ENCODE assay signal across 22 cellular contexts in the genomic region with DNA sequence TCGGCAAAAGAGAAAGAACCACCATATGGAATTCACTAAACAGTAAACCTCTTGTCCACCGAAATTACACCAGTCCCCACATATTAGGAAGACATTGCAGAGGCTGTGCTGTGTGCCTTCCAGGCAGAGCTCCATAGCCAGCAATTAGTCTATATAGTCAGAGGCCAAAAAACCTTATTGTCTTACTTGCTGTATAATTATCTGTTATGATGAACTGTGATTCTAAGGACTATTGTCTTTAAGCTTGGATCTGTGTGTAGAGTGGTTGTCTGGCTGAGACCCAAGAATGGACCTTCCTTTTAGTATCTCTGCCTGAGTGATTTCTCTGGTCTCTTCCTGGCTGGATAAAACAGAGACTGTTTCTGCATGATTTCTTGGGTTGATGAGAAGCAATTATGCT.
DNase-seq lines count a peak whose midpoint lies in the region; ATAC-seq and TF ChIP-seq lines count a peak whose summit lies in the region.
"Had no signal": no experiment of that assay in that cellular context is flagged by ENCODE, and none has a peak within 500 bp of the region (broad histone marks: within the 10 kb centered on the region; RNA-seq: fewer than 3 reads in every experiment).

No MANE protein-coding gene starts in this region.

- H3K9me2 ChIP-seq in PC-9 (ENCODE audit: insufficient read depth): no peaks in the 10 kb centered on the region

- no peaks in the 10 kb centered on the region for H3K36me3 ChIP-seq in PC-9 (ENCODE audit: low read depth)
- H3K36me3 ChIP-seq in thyroid gland: no peaks in the 10 kb centered on the region
- H3K36me3 ChIP-seq: heart right ventricle, left lung, pancreas, Peyer's patch, right lobe of liver, SJSA1, tibial nerve had no signal

- ATAC-seq in stimulated activated effector memory CD8-positive, alpha-beta T cell treated with anti-CD3 and anti-CD28 coated beads, Interleukin-12 subunit alpha, Interleukin-12 subunit beta, amount 100 ng/mL, for 72 hours: no peak
- ATAC-seq: activated CD4-positive, alpha-beta T cell treated with anti-CD3 and anti-CD28 coated beads for 36 hours; GM23338; heart right ventricle; left lung; natural killer cell; pancreas; right lobe of liver; stimulated activated naive CD8-positive, alpha-beta T cell treated with anti-CD3 and anti-CD28 coated beads, Interleukin-15, amount 100 ng/mL, for 72 hours had no signal

- H3K79me2 ChIP-seq in PC-9 (ENCODE audit: low read depth): no peaks in the 10 kb centered on the region

- H3K9me3 ChIP-seq in PC-9 (ENCODE audit: insufficient read depth, low read depth) (no peaks in the 10 kb centered on the region), thyroid gland (no peaks in the 10 kb centered on the region)
- H3K9me3 ChIP-seq: heart right ventricle, left lung, pancreas, Peyer's patch, right lobe of liver, SJSA1, tibial nerve had no signal

- no peak for TF ChIP-seq CTCF in PC-9 (conservative IDR thresholded peaks at IDR 0.05)
- TF ChIP-seq CTCF in thyroid gland (IDR thresholded peaks at IDR 0.05): no peak

- no peaks in the 10 kb centered on the region for H3K4me1 ChIP-seq in PC-9 (replicated peaks; ENCODE audit: insufficient read depth)
- no peaks in the 10 kb centered on the region for H3K4me1 ChIP-seq in thyroid gland
- H3K4me1 ChIP-seq: heart right ventricle, left lung, pancreas, Peyer's patch, right lobe of liver, tibial nerve had no signal

- H3K27ac ChIP-seq in PC-9: no peak overlapping the region
- no peak overlapping the region for H3K27ac ChIP-seq in thyroid gland
- H3K27ac ChIP-seq: heart right ventricle, left lung, pancreas, Peyer's patch, right lobe of liver, SJSA1 had no signal

- H3K36me3 Mint-ChIP-seq in stimulated activated effector memory CD8-positive, alpha-beta T cell treated with anti-CD3 and anti-CD28 coated beads, Interleukin-12 subunit alpha, Interleukin-12 subunit beta, amount 100 ng/mL, for 72 hours: no peaks in the 10 kb centered on the region
- H3K36me3 Mint-ChIP-seq: activated naive CD8-positive, alpha-beta T cell had no signal

- H3K27me3 ChIP-seq in PC-9 (ENCODE audit: insufficient read depth, low read depth) (no peaks in the 10 kb centered on the region), thyroid gland (no peaks in the 10 kb centered on the region)
- H3K27me3 ChIP-seq: Peyer's patch, right lobe of liver, SJSA1, tibial nerve had no signal

- POLR2A ChIA-PET in PC-9 (lab: Charles Lee; ENCODE audit: unreplicated experiment): no interaction called here

- H3K27ac Mint-ChIP-seq in stimulated activated effector memory CD8-positive, alpha-beta T cell treated with anti-CD3 and anti-CD28 coated beads, Interleukin-12 subunit alpha, Interleukin-12 subunit beta, amount 100 ng/mL, for 72 hours: no peak overlapping the region
- H3K27ac Mint-ChIP-seq: activated CD4-positive, alpha-beta T cell treated with anti-CD3 and anti-CD28 coated beads for 36 hours; activated naive CD8-positive, alpha-beta T cell; GM23338; natural killer cell; stimulated activated naive CD8-positive, alpha-beta T cell treated with anti-CD3 and anti-CD28 coated beads, Interleukin-15, amount 100 ng/mL, for 72 hours had no signal

- H3K4me2 ChIP-seq in PC-9: no peak overlapping the region
- H3K4me2 ChIP-seq: GM23338 had no signal

- 79 to 83% methylated on average over 2 of the region's 2 CpGs for WGBS in thyroid gland, 2 donors

- no TSS peak for BruUV-seq in PC-9 (replicated peaks; lab: Mats Ljungman, UMichigan)

- no peaks in the 10 kb centered on the region for H3K4me1 Mint-ChIP-seq in stimulated activated effector memory CD8-positive, alpha-beta T cell treated with anti-CD3 and anti-CD28 coated beads, Interleukin-12 subunit alpha, Interleukin-12 subunit beta, amount 100 ng/mL, for 72 hours
- H3K4me1 Mint-ChIP-seq: activated CD4-positive, alpha-beta T cell treated with anti-CD3 and anti-CD28 coated beads for 36 hours; GM23338; natural killer cell; stimulated activated naive CD8-positive, alpha-beta T cell treated with anti-CD3 and anti-CD28 coated beads, Interleukin-15, amount 100 ng/mL, for 72 hours had no signal

- H3K4me3 Mint-ChIP-seq in stimulated activated effector memory CD8-positive, alpha-beta T cell treated with anti-CD3 and anti-CD28 coated beads, Interleukin-12 subunit alpha, Interleukin-12 subunit beta, amount 100 ng/mL, for 72 hours: no peak overlapping the region
- H3K4me3 Mint-ChIP-seq: activated CD4-positive, alpha-beta T cell treated with anti-CD3 and anti-CD28 coated beads for 36 hours; activated naive CD8-positive, alpha-beta T cell; GM23338; natural killer cell; stimulated activated naive CD8-positive, alpha-beta T cell treated with anti-CD3 and anti-CD28 coated beads, Interleukin-15, amount 100 ng/mL, for 72 hours had no signal

- peak; percentile 88 for DNase-seq in NCI-H2107 treated with DMSO at 0.1 percent for 48 hours (lab: John Stamatoyannopoulos, UW; ENCODE audit: unreplicated experiment)
- no peak for DNase-seq in NCI-H2107 (lab: John Stamatoyannopoulos, UW)
- peak; percentile 55 to 68 for DNase-seq in NCI-H1930 (lab: John Stamatoyannopoulos, UW)
- peak; percentile 95 for DNase-seq in NCI-H748 treated with DMSO at 0.1 percent for 48 hours (lab: John Stamatoyannopoulos, UW)
- DNase-seq in PC-9: no peak
- no peak for DNase-seq in stimulated activated effector memory CD8-positive, alpha-beta T cell treated with anti-CD3 and anti-CD28 coated beads, Interleukin-12 subunit alpha, Interleukin-12 subunit beta, amount 100 ng/mL, for 72 hours (ENCODE audit: low spot score in 2 of 2)
- no peak for DNase-seq in thyroid gland
- DNase-seq in KBM-7: no peak
- DNase-seq: activated CD4-positive, alpha-beta T cell treated with anti-CD3 and anti-CD28 coated beads for 36 hours; EL; heart right ventricle; left lung; midbrain; natural killer cell; pancreas; Peyer's patch; right lobe of liver; stimulated activated naive CD8-positive, alpha-beta T cell treated with anti-CD3 and anti-CD28 coated beads, Interleukin-15, amount 100 ng/mL, for 72 hours had no signal

- CTCF ChIA-PET in PC-9 (lab: Charles Lee): no interaction called here

- H4K20me1 ChIP-seq in PC-9 (ENCODE audit: insufficient read depth): no peaks in the 10 kb centered on the region

- no peaks in the 10 kb centered on the region for H3F3A ChIP-seq in PC-9 (ENCODE audit: insufficient read depth, low read depth)

- H3K9me3 Mint-ChIP-seq in stimulated activated effector memory CD8-positive, alpha-beta T cell treated with anti-CD3 and anti-CD28 coated beads, Interleukin-12 subunit alpha, Interleukin-12 subunit beta, amount 100 ng/mL, for 72 hours: peaks cover 12% of the 10 kb centered on the region
- H3K9me3 Mint-ChIP-seq: GM23338 had no signal

- TF ChIP-seq POLR2A in thyroid gland (IDR thresholded peaks at IDR 0.05): no peak

- no peak overlapping the region for H2AFZ ChIP-seq in PC-9
- H2AFZ ChIP-seq: GM23338 had no signal

- in situ Hi-C loops in KBM-7 (cut with MboI; ENCODE audit: low pct_unique_long_range_greater_than_20kb, low sequenced_read_pairs): no loop called here

- intact Hi-C loops in PC-9 (cut with micrococcal nuclease; ENCODE audit: unreplicated experiment): no loop called here
- intact Hi-C loops in thyroid gland (cut with DNase I): no loop called here

- H3K4me3 ChIP-seq in PC-9 (no peak overlapping the region), thyroid gland (replicated peaks in 1 of 3) (no peak overlapping the region)
- H3K4me3 ChIP-seq: GM23338, heart right ventricle, left lung, pancreas, Peyer's patch, right lobe of liver, SJSA1, tibial nerve had no signal

Comparison
In these comparisons a context has a peak if more than half of its experiments do, and no peak if none do; other contexts are left out.
1. DNase-seq: peak in NCI-H2107 treated with DMSO at 0.1 percent for 48 hours (single experiment), NCI-H1930 (2 of 2) and NCI-H748 treated with DMSO at 0.1 percent for 48 hours (single experiment); none in NCI-H2107 (single experiment), PC-9 (0 of 2), stimulated activated effector memory CD8-positive, alpha-beta T cell treated with anti-CD3 and anti-CD28 coated beads, Interleukin-12 subunit alpha, Interleukin-12 subunit beta, amount 100 ng/mL, for 72 hours (0 of 2), thyroid gland (0 of 2) and KBM-7 (single experiment).